In genomic region chr22:31248965-31249940, GRCh38 we compare ENCODE assay signal across 11 cellular contexts. TPM values are rescaled to one million over a fixed set of nuclear protein-coding genes. Genes with fewer than 3 reads are reported as not detected.
DNase-seq lines count a peak whose midpoint lies in the region; ATAC-seq and TF ChIP-seq lines count a peak whose summit lies in the region.
"Had no signal": no experiment of that assay in that cellular context is flagged by ENCODE, and none has a peak within 500 bp of the region (broad histone marks: within the 10 kb centered on the region; RNA-seq: fewer than 3 reads in every experiment).

No MANE protein-coding gene starts in this region.

- no peaks in the 10 kb centered on the region for H3K9me3 ChIP-seq in BLaER1 treated with 17β-estradiol and CSF1 and Interleukin-3, amounts not matched to agents 10 nM and 100 nM (replicated peaks in 1 of 11)
- H3K9me3 ChIP-seq in ascending aorta (no peaks in the 10 kb centered on the region), iPS-15b (ENCODE audit: control insufficient read depth, insufficient read depth, low read length) (no peaks in the 10 kb centered on the region), gastroesophageal sphincter (no peaks in the 10 kb centered on the region)

- no peak for TF ChIP-seq CTCF in ascending aorta (IDR thresholded peaks at IDR 0.05)
- TF ChIP-seq CTCF in gastroesophageal sphincter (IDR thresholded peaks at IDR 0.05) = no peak

- H3K4me1 ChIP-seq in BLaER1 treated with 17β-estradiol and CSF1 and Interleukin-3, amounts not matched to agents 10 nM and 100 nM = peaks cover 21 to 73% (median 52%) of the 10 kb centered on the region in 10 experiments
- H3K4me1 ChIP-seq in ascending aorta (peaks cover 12 to 14% of the 10 kb centered on the region in 2 donors), iPS-15b (ENCODE audit: control insufficient read depth, insufficient read depth, low read length) (peaks cover 24% of the 10 kb centered on the region), rectal smooth muscle tissue (ENCODE audit: control insufficient read depth, insufficient read depth, low read length) (peaks cover 12% of the 10 kb centered on the region), gastroesophageal sphincter (peaks cover 0 to 58% (median 10%) of the 10 kb centered on the region in 3 donors)

- DNase-seq in ascending aorta (ENCODE audit: low spot score in 2 of 2) = no peak
- no peak for DNase-seq in dermis blood vessel endothelial cell
- DNase-seq: activated naive CD8-positive, alpha-beta T cell treated with anti-CD3 and anti-CD28 coated beads, Interleukin-2, amount 10 ng/mL, durations not matched to agents 7 days and 5 days; DMS79 treated with DMSO at 0.1 percent for 48 hours; NCI-H2171 treated with DMSO at 0.1 percent for 48 hours had no signal

- no peak overlapping the region for H3K4me3 ChIP-seq in BLaER1 treated with 17β-estradiol and CSF1 and Interleukin-3, amounts not matched to agents 10 nM and 100 nM
- H3K4me3 ChIP-seq in ascending aorta (peak overlapping the region; percentile 60 to 63), iPS-15b (ENCODE audit: low read depth, low read length) (no peak overlapping the region), rectal smooth muscle tissue (ENCODE audit: low read length) (peak overlapping the region; percentile 58), gastroesophageal sphincter (peak overlapping the region in 1 of 2 donors; percentile 55)

- peaks cover 50 to 99% (median 77%) of the 10 kb centered on the region in 11 experiments for H3K36me3 ChIP-seq in BLaER1 treated with 17β-estradiol and CSF1 and Interleukin-3, amounts not matched to agents 10 nM and 100 nM
- no peaks in the 10 kb centered on the region for H3K36me3 ChIP-seq in ascending aorta
- peaks cover 3% of the 10 kb centered on the region for H3K36me3 ChIP-seq in iPS-15b (ENCODE audit: control insufficient read depth, insufficient read depth, low read length)
- peaks cover 4% of the 10 kb centered on the region for H3K36me3 ChIP-seq in rectal smooth muscle tissue (ENCODE audit: control insufficient read depth, insufficient read depth, low read length)
- H3K36me3 ChIP-seq in gastroesophageal sphincter = no peaks in the 10 kb centered on the region

- peak overlapping the region in 7 of 11 experiments; percentile 39 to 75 (median 69); a peak in 11 of 22 replicates for H3K4me2 ChIP-seq in BLaER1 treated with 17β-estradiol and CSF1 and Interleukin-3, amounts not matched to agents 10 nM and 100 nM

- peaks cover 53 to 100% (median 99%) of the 10 kb centered on the region in 11 experiments for H4K20me1 ChIP-seq in BLaER1 treated with 17β-estradiol and CSF1 and Interleukin-3, amounts not matched to agents 10 nM and 100 nM

- H3K9ac ChIP-seq in BLaER1 treated with 17β-estradiol and CSF1 and Interleukin-3, amounts not matched to agents 10 nM and 100 nM = peak overlapping the region in 3 of 11 experiments; percentile 6 to 45 (median 27); a peak in 1 of 22 replicates
- H3K9ac ChIP-seq in iPS-15b (ENCODE audit: low read depth, low read length) = peak overlapping the region; percentile 60
- no peak overlapping the region for H3K9ac ChIP-seq in rectal smooth muscle tissue (ENCODE audit: low read length)

- no peak for TF ChIP-seq POLR2A in gastroesophageal sphincter (IDR thresholded peaks at IDR 0.05)

- intact Hi-C loops in ascending aorta (cut with DNase I) = no loop called here

- ATAC-seq in GM19397 (IDR thresholded peaks at IDR 0.05; ENCODE audit: unreplicated experiment) (no peak), HG02938 (IDR thresholded peaks at IDR 0.05; ENCODE audit: unreplicated experiment) (no peak), gastroesophageal sphincter (no peak)

- whole genome bisulfite sequencing in gastroesophageal sphincter (ENCODE audit: low coverage in 1 of 2), 2 donors = 74 to 81% methylated on average over 2 to 5 of the region's 9 CpGs

- no peaks in the 10 kb centered on the region for H3K27me3 ChIP-seq in BLaER1 treated with 17β-estradiol and CSF1 and Interleukin-3, amounts not matched to agents 10 nM and 100 nM
- no peaks in the 10 kb centered on the region for H3K27me3 ChIP-seq in ascending aorta
- H3K27me3 ChIP-seq in iPS-15b (ENCODE audit: control insufficient read depth, insufficient read depth, low read length) = no peaks in the 10 kb centered on the region
- H3K27me3 ChIP-seq in rectal smooth muscle tissue (ENCODE audit: control insufficient read depth, insufficient read depth, low read length) = no peaks in the 10 kb centered on the region
- H3K27me3 ChIP-seq in gastroesophageal sphincter = no peaks in the 10 kb centered on the region

- H3K27ac ChIP-seq in BLaER1 treated with 17β-estradiol and CSF1 and Interleukin-3, amounts not matched to agents 10 nM and 100 nM = peak overlapping the region in 3 of 11 experiments; percentile 7 to 38 (median 34); a peak in 2 of 22 replicates
- H3K27ac ChIP-seq in ascending aorta = peak overlapping the region; percentile 48 to 52
- no peak overlapping the region for H3K27ac ChIP-seq in rectal smooth muscle tissue (ENCODE audit: low read depth, low read length)
- peak overlapping the region in 2 of 4 donors; percentile 70 to 75 for H3K27ac ChIP-seq in gastroesophageal sphincter

- TF ChIP-seq EP300 in gastroesophageal sphincter (IDR thresholded peaks at IDR 0.05) = no peak

RNA-seq across cellular contexts. Expression of gene LIMK2, which starts 37.2 kb away (rescaled TPM):
- total RNA-seq in ascending aorta = 18.4 TPM
- total RNA-seq in dermis blood vessel endothelial cell = 94.0 and 103 TPM in 2 replicates
- 10 to 100 TPM; 13.4 to 19.1 (median 15.9) TPM for total RNA-seq in gastroesophageal sphincter

RNA-seq across cellular contexts. Expression of gene PIK3IP1, which starts 43.0 kb away (rescaled TPM):
- total RNA-seq in ascending aorta = 16.4 TPM
- total RNA-seq in dermis blood vessel endothelial cell = 15.4 and 17.2 TPM in 2 replicates
- total RNA-seq in gastroesophageal sphincter = 10 to 100 TPM; 28.8 to 53.7 (median 37.8) TPM

Comparison
In these comparisons a context has a peak if more than half of its experiments do, and no peak if none do; other contexts are left out.
1. H3K4me3 ChIP-seq: peak in ascending aorta (2 of 2) and rectal smooth muscle tissue (single experiment); none in BLaER1 treated with 17β-estradiol and CSF1 and Interleukin-3, amounts not matched to agents 10 nM and 100 nM (0 of 10) and iPS-15b (single experiment).